ENCODE assay signal across 16 cellular contexts in the genomic region with DNA sequence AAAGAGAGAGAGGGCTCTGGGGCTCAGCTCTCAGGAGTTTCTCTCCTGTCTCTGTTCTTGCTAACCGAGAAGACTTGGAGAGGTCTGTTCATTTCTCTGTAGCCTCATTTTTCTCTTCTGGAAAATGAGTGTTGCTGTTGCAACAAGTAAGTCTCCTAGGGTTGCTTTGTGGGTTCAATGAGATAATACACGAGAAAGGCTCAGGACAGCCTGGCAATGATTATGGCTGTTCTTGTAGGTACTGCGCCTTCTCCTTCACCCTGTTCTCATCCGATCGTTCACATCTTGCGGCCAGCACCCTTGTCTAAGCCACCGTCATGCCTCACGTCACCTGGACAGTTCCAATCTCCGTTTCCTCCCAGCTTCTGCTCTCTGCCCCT. TPM values are rescaled to one million over a fixed set of nuclear protein-coding genes. Genes with fewer than 3 reads are reported as not detected.
"Had no signal": no experiment of that assay in that cellular context is flagged by ENCODE, and none has a peak within 500 bp of the region (broad histone marks: within the 10 kb centered on the region; RNA-seq: fewer than 3 reads in every experiment).

No MANE protein-coding gene starts in this region.

- DNase-seq: activated CD4-positive, CD25-positive, alpha-beta regulatory T cell treated with anti-CD3 and anti-CD28 coated beads, Interleukin-2, amount 50 U/mL, for 72 hours; activated naive CD4-positive, alpha-beta T cell treated with anti-CD3 and anti-CD28 coated beads for 36 hours; dorsolateral prefrontal cortex; mesendoderm; natural killer cell; sigmoid colon; stimulated activated CD4-positive, alpha-beta T cell treated with anti-CD3 and anti-CD28 coated beads, Interleukin-1b, Interleukin-23, amount 100 ng/mL, for 48 hours; T-helper 1 cell; T1000; testis had no signal

- ATAC-seq: left colon, natural killer cell had no signal

- H3K27me3 ChIP-seq: testis, uterus had no signal

- H3K36me3 ChIP-seq: sigmoid colon, stomach, uterus had no signal

- H3K9me3 ChIP-seq: sigmoid colon, stomach, testis, uterus had no signal

- H3K27ac ChIP-seq: uterus had no signal

- H3K4me1 ChIP-seq: sigmoid colon, testis, uterus had no signal

- H3K4me3 ChIP-seq: dorsolateral prefrontal cortex, sigmoid colon, testis, uterus had no signal

RNA-seq across cellular contexts. Expression of gene C5AR1, which starts 4.1 kb away (rescaled TPM):
- total RNA-seq: pulmonary artery endothelial cell had no signal

RNA-seq across cellular contexts. Expression of gene C5AR2, which starts 18.2 kb away (rescaled TPM):
- total RNA-seq: activated CD8-positive, alpha-beta memory T cell treated with anti-CD3 and anti-CD28 coated beads for 36 hours; activated naive CD4-positive, alpha-beta T cell treated with anti-CD3 and anti-CD28 coated beads for 36 hours; astrocyte had no signal
